ENCODE assay signal across 23 cellular contexts in genomic region chr17:82085031-82085861, GRCh38. TPM values are rescaled to one million over a fixed set of nuclear protein-coding genes. Genes with fewer than 3 reads are reported as not detected.
DNase-seq lines count a peak whose midpoint lies in the region; ATAC-seq, FAIRE-seq and TF ChIP-seq lines count a peak whose summit lies in the region.
"Had no signal": no experiment of that assay in that cellular context is flagged by ENCODE, and none has a peak within 500 bp of the region (broad histone marks: within the 10 kb centered on the region; RNA-seq: fewer than 3 reads in every experiment).

No MANE protein-coding gene starts in this region.

- no peak for ATAC-seq in HepG2
- no peak for ATAC-seq in HG03175 (IDR thresholded peaks at IDR 0.05; ENCODE audit: unreplicated experiment)
- no peak for ATAC-seq in left lobe of liver
- ATAC-seq: HCT116 had no signal

- peaks cover 10% of the 10 kb centered on the region for H3K79me2 ChIP-seq in HepG2 (ENCODE audit: insufficient read depth, low read length)

- intact Hi-C loops in HepG2 (cut with micrococcal nuclease; ENCODE audit: unreplicated experiment), result no loop called here

- WGBS in HepG2 (ENCODE audit: low lambda C conversion rate), result 97% methylated on average over 26 of the region's 49 CpGs

- H3K36me3 ChIP-seq in GM06990 (ENCODE audit: control insufficient read depth, insufficient read depth, low read length) (peaks cover 73% of the 10 kb centered on the region), HepG2 (replicated peaks in 1 of 2; ENCODE audit: control insufficient read depth in 1 of 2, insufficient read depth in 2 of 2, low read length in 2 of 2) (peaks cover 88 to 99% of the 10 kb centered on the region in 2 experiments)

- no peak overlapping the region for H3K9ac ChIP-seq in HepG2 (ENCODE audit: insufficient read depth, low read depth, low read length)

- TF ChIP-seq RAD21 in HepG2 (CRISPR knock-in tag; IDR thresholded peaks at IDR 0.05), result no peak

- in situ Hi-C loops in HepG2 (cut with HindIII; ENCODE audit: extremely low pct_ligation_motif_present, low pct_unique_long_range_greater_than_20kb), result no loop called here

- no peak overlapping the region for H3K4me2 ChIP-seq in HepG2 (ENCODE audit: low read depth, low read length)

- TF ChIP-seq EP300 in HepG2 (IDR thresholded peaks at IDR 0.05; ENCODE audit: low read depth in 2 of 2, low read length in 2 of 2) (no peak), HepG2 (CRISPR knock-in tag; IDR thresholded peaks at IDR 0.05; ENCODE audit: borderline replicate concordance) (no peak)

- CTCF ChIA-PET in HepG2 (lab: Yijun Ruan, JAX; ENCODE audit: low intra/inter-chr PET ratio, low total read pairs), result no interaction called here

- no peaks in the 10 kb centered on the region for H3K4me1 ChIP-seq in HepG2 (ENCODE audit: insufficient read depth, low read length)
- H3K4me1 ChIP-seq: BE2C had no signal

- no TSS peak for BruUV-seq in HepG2 (replicated peaks; lab: Mats Ljungman, UMichigan)

- H3K4me3 ChIP-seq in GM06990 (replicated peaks; ENCODE audit: low read depth, low read length), result no peak overlapping the region
- H3K4me3 ChIP-seq in HepG2 (replicated peaks in 1 of 3; ENCODE audit: insufficient read depth in 1 of 3, low read depth in 2 of 3, low read length in 3 of 3), result no peak overlapping the region

- H3K27ac ChIP-seq in HepG2 (ENCODE audit: extremely low read length, insufficient read depth, low read length), result no peak overlapping the region
- H3K27ac ChIP-seq: HL-60 had no signal

- H3K27me3 ChIP-seq in GM06990 (replicated peaks; ENCODE audit: control insufficient read depth, insufficient read depth, low read length) (no peaks in the 10 kb centered on the region), HepG2 (ENCODE audit: control insufficient read depth in 1 of 2, insufficient read depth in 2 of 2, low read length in 2 of 2) (no peaks in the 10 kb centered on the region)
- H3K27me3 ChIP-seq: BE2C had no signal

- H4K20me1 ChIP-seq in HepG2 (ENCODE audit: insufficient read depth, low read length), result peaks cover 79% of the 10 kb centered on the region

- H2AFZ ChIP-seq in HepG2 (ENCODE audit: low read length), result no peak overlapping the region

- no peak for FAIRE-seq in HepG2 (lab: Jason Lieb, UNC)
- FAIRE-seq: A204.1, G401.6, GM12892 had no signal

- H3K9me3 ChIP-seq in HepG2 (ENCODE audit: low read length), result no peaks in the 10 kb centered on the region
- H3K9me3 ChIP-seq: BE2C had no signal

- DNase-seq in GM06990 (ENCODE audit: extremely low read depth, insufficient read length) (peak; percentile 12), HepG2 (ENCODE audit: low spot score) (no peak), NCI-H187 (lab: John Stamatoyannopoulos, UW) (no peak), NCI-H2029 (lab: John Stamatoyannopoulos, UW) (no peak), left lobe of liver (ENCODE audit: low spot score) (no peak)
- DNase-seq: ACHN; BE2C; C1 segment of cervical spinal cord; CD4-positive, CD25-positive, alpha-beta regulatory T cell; CD8-positive, alpha-beta memory T cell; COR-L47; GOT3; H7; IMR-90; KG1 had no signal

- peak; percentile 18 for TF ChIP-seq POLR2A in GM15510 (IDR thresholded peaks at IDR 0.05; ENCODE audit: borderline replicate concordance, extremely low read depth, insufficient read length)
- TF ChIP-seq POLR2A in HepG2 (IDR thresholded peaks at IDR 0.05; ENCODE audit: insufficient read depth in 1 of 2, low read depth in 2 of 2, low read length in 2 of 2), result peak in 1 of 2 experiments; percentile 24; a peak in 1 of 4 replicates

- TF ChIP-seq CTCF in GM06990 (IDR thresholded peaks at IDR 0.05; ENCODE audit: insufficient read depth, low read length, poor library complexity, severe bottlenecking) (no peak), HepG2 (CRISPR knock-in tag; IDR thresholded peaks at IDR 0.05) (no peak)

- POLR2A ChIA-PET in HepG2 (lab: Yijun Ruan, JAX), result interaction anchor here (2.5 kb wide), 1 partner anchor 21 kb away, joined by 7 read pairs; no protein-coding TSS in a partner anchor

RNA-seq across cellular contexts. Expression of gene FASN, which starts 12.8 kb away (rescaled TPM):
- polyA plus RNA-seq in PFSK-1 (2012; ENCODE audit: insufficient read length, low read depth), result 420 TPM
- total RNA-seq in HepG2 (2016; rRNA removed; fragmentation: Illumina TruSeq; extraction: Trizol) (101 and 192 TPM in 2 replicates), left lobe of liver (267 TPM)
- total RNA-seq in HepG2 (2016; cell fraction: cytosol; rRNA removed; fragmentation: Illumina TruSeq; extraction: Trizol; ENCODE audit: low read depth), result 28.4 and 29.9 TPM in 2 replicates
- total RNA-seq in HepG2 (2016; cell fraction: insoluble cytoplasmic fraction; rRNA removed; fragmentation: Illumina TruSeq; extraction: Trizol), result 118 and 157 TPM in 2 replicates
- total RNA-seq in HepG2 (2016; cell fraction: membrane; rRNA removed; fragmentation: Illumina TruSeq; extraction: Trizol), result 63.2 and 68.3 TPM in 2 replicates
- 147 and 173 TPM in 2 replicates for total RNA-seq in HepG2 (2016; cell fraction: nucleus; rRNA removed; fragmentation: Illumina TruSeq; extraction: Trizol)
- 51.7 and 92.4 TPM in 2 replicates for polyA plus RNA-seq in HepG2 (2011; rRNA removed)
- polyA plus RNA-seq in HepG2 (2011; cell fraction: cytosol; rRNA removed), result 62.2 and 67.6 TPM in 2 replicates
- 516 and 545 TPM in 2 replicates for polyA plus RNA-seq in HepG2 (2011; cell fraction: nucleus; rRNA removed)
- 163 and 245 TPM in 2 replicates for polyA plus RNA-seq in HepG2 (2012)
- 24.8 and 25.4 TPM in 2 replicates for polyA plus RNA-seq in HepG2 (2016; cell fraction: cytosol; fragmentation: Illumina TruSeq; extraction: Trizol; ENCODE audit: low read depth)
- polyA plus RNA-seq in HepG2 (2016; cell fraction: insoluble cytoplasmic fraction; fragmentation: Illumina TruSeq; extraction: Trizol; ENCODE audit: low read depth), result 209 and 303 TPM in 2 replicates
- polyA plus RNA-seq in HepG2 (2016; cell fraction: membrane; fragmentation: Illumina TruSeq; extraction: Trizol; ENCODE audit: low read depth), result 52.3 and 61.0 TPM in 2 replicates
- polyA plus RNA-seq in HepG2 (2016; cell fraction: nucleus; fragmentation: Illumina TruSeq; extraction: Trizol; ENCODE audit: insufficient read depth, low read depth), result 501 and 529 TPM in 2 replicates
- 35.6 and 241 TPM in 2 replicates for polyA minus RNA-seq in HepG2 (2011; rRNA and poly(A)+ RNA removed; ENCODE audit: low replicate concordance)
- polyA minus RNA-seq in HepG2 (2011; cell fraction: cytosol; rRNA and poly(A)+ RNA removed), result 226 and 344 TPM in 2 replicates
- polyA minus RNA-seq in HepG2 (2011; cell fraction: nucleus; rRNA and poly(A)+ RNA removed), result 97.7 and 151 TPM in 2 replicates

RNA-seq across cellular contexts. Expression of gene DUS1L, which starts 19.6 kb away (rescaled TPM):
- 273 TPM for polyA plus RNA-seq in PFSK-1 (2012; ENCODE audit: insufficient read length, low read depth)
- total RNA-seq in HepG2 (2016; rRNA removed; fragmentation: Illumina TruSeq; extraction: Trizol) (67.9 and 109 TPM in 2 replicates), left lobe of liver (121 TPM)
- total RNA-seq in HepG2 (2016; cell fraction: cytosol; rRNA removed; fragmentation: Illumina TruSeq; extraction: Trizol; ENCODE audit: low read depth), result 206 and 220 TPM in 2 replicates
- total RNA-seq in HepG2 (2016; cell fraction: insoluble cytoplasmic fraction; rRNA removed; fragmentation: Illumina TruSeq; extraction: Trizol), result 58.4 and 113 TPM in 2 replicates
- total RNA-seq in HepG2 (2016; cell fraction: membrane; rRNA removed; fragmentation: Illumina TruSeq; extraction: Trizol), result 268 and 276 TPM in 2 replicates
- total RNA-seq in HepG2 (2016; cell fraction: nucleus; rRNA removed; fragmentation: Illumina TruSeq; extraction: Trizol), result 69.9 and 102 TPM in 2 replicates
- 81.0 and 108 TPM in 2 replicates for polyA plus RNA-seq in HepG2 (2011; rRNA removed)
- polyA plus RNA-seq in HepG2 (2011; cell fraction: cytosol; rRNA removed), result 64.5 and 97.7 TPM in 2 replicates
- polyA plus RNA-seq in HepG2 (2011; cell fraction: nucleus; rRNA removed), result 583 and 668 TPM in 2 replicates
- polyA plus RNA-seq in HepG2 (2012), result 82.7 and 123 TPM in 2 replicates
- polyA plus RNA-seq in HepG2 (2016; cell fraction: cytosol; fragmentation: Illumina TruSeq; extraction: Trizol; ENCODE audit: low read depth), result 353 and 384 TPM in 2 replicates
- 138 and 172 TPM in 2 replicates for polyA plus RNA-seq in HepG2 (2016; cell fraction: insoluble cytoplasmic fraction; fragmentation: Illumina TruSeq; extraction: Trizol; ENCODE audit: low read depth)
- polyA plus RNA-seq in HepG2 (2016; cell fraction: membrane; fragmentation: Illumina TruSeq; extraction: Trizol; ENCODE audit: low read depth), result 444 and 521 TPM in 2 replicates
- polyA plus RNA-seq in HepG2 (2016; cell fraction: nucleus; fragmentation: Illumina TruSeq; extraction: Trizol; ENCODE audit: insufficient read depth, low read depth), result 330 and 339 TPM in 2 replicates
- 47.0 and 79.2 TPM in 2 replicates for polyA minus RNA-seq in HepG2 (2011; rRNA and poly(A)+ RNA removed; ENCODE audit: low replicate concordance)
- polyA minus RNA-seq in HepG2 (2011; cell fraction: cytosol; rRNA and poly(A)+ RNA removed), result 31.7 and 34.4 TPM in 2 replicates
- 85.7 and 87.9 TPM in 2 replicates for polyA minus RNA-seq in HepG2 (2011; cell fraction: nucleus; rRNA and poly(A)+ RNA removed)

RNA-seq across cellular contexts. Expression of gene GPS1, which starts 33.5 kb away (rescaled TPM):
- 422 TPM for polyA plus RNA-seq in PFSK-1 (2012; ENCODE audit: insufficient read length, low read depth)
- total RNA-seq in HepG2 (2016; rRNA removed; fragmentation: Illumina TruSeq; extraction: Trizol), result 106 and 124 TPM in 2 replicates
- total RNA-seq in HepG2 (2016; cell fraction: cytosol; rRNA removed; fragmentation: Illumina TruSeq; extraction: Trizol; ENCODE audit: low read depth), result 87.3 and 88.2 TPM in 2 replicates
- total RNA-seq in HepG2 (2016; cell fraction: insoluble cytoplasmic fraction; rRNA removed; fragmentation: Illumina TruSeq; extraction: Trizol), result 99.7 and 134 TPM in 2 replicates
- 96.5 and 111 TPM in 2 replicates for total RNA-seq in HepG2 (2016; cell fraction: membrane; rRNA removed; fragmentation: Illumina TruSeq; extraction: Trizol)
- total RNA-seq in HepG2 (2016; cell fraction: nucleus; rRNA removed; fragmentation: Illumina TruSeq; extraction: Trizol), result 89.5 and 106 TPM in 2 replicates
- polyA plus RNA-seq in HepG2 (2011; rRNA removed), result 128 and 161 TPM in 2 replicates
- 107 and 157 TPM in 2 replicates for polyA plus RNA-seq in HepG2 (2011; cell fraction: cytosol; rRNA removed)
- polyA plus RNA-seq in HepG2 (2011; cell fraction: nucleus; rRNA removed), result 389 and 467 TPM in 2 replicates
- polyA plus RNA-seq in HepG2 (2012), result 102 and 120 TPM in 2 replicates
- 96.5 and 102 TPM in 2 replicates for polyA plus RNA-seq in HepG2 (2016; cell fraction: cytosol; fragmentation: Illumina TruSeq; extraction: Trizol; ENCODE audit: low read depth)
- polyA plus RNA-seq in HepG2 (2016; cell fraction: insoluble cytoplasmic fraction; fragmentation: Illumina TruSeq; extraction: Trizol; ENCODE audit: low read depth), result 120 and 146 TPM in 2 replicates
- 103 and 104 TPM in 2 replicates for polyA plus RNA-seq in HepG2 (2016; cell fraction: membrane; fragmentation: Illumina TruSeq; extraction: Trizol; ENCODE audit: low read depth)
- polyA plus RNA-seq in HepG2 (2016; cell fraction: nucleus; fragmentation: Illumina TruSeq; extraction: Trizol; ENCODE audit: insufficient read depth, low read depth), result 225 and 229 TPM in 2 replicates
- polyA minus RNA-seq in HepG2 (2011; rRNA and poly(A)+ RNA removed; ENCODE audit: low replicate concordance), result 182 and 265 TPM in 2 replicates
- polyA minus RNA-seq in HepG2 (2011; cell fraction: cytosol; rRNA and poly(A)+ RNA removed), result 76.6 and 80.3 TPM in 2 replicates
- polyA minus RNA-seq in HepG2 (2011; cell fraction: nucleus; rRNA and poly(A)+ RNA removed), result 60.2 and 61.0 TPM in 2 replicates
- total RNA-seq in left lobe of liver, result 84.1 TPM

RNA-seq across cellular contexts. Expression of gene RFNG, which starts 33.6 kb away (rescaled TPM):
- 114 TPM for polyA plus RNA-seq in PFSK-1 (2012; ENCODE audit: insufficient read length, low read depth)
- total RNA-seq in HepG2 (2016; rRNA removed; fragmentation: Illumina TruSeq; extraction: Trizol) (27.8 and 64.0 TPM in 2 replicates), left lobe of liver (45.8 TPM)
- 72.5 and 73.8 TPM in 2 replicates for total RNA-seq in HepG2 (2016; cell fraction: cytosol; rRNA removed; fragmentation: Illumina TruSeq; extraction: Trizol; ENCODE audit: low read depth)
- total RNA-seq in HepG2 (2016; cell fraction: insoluble cytoplasmic fraction; rRNA removed; fragmentation: Illumina TruSeq; extraction: Trizol), result 23.6 and 61.0 TPM in 2 replicates
- 95.0 and 98.0 TPM in 2 replicates for total RNA-seq in HepG2 (2016; cell fraction: membrane; rRNA removed; fragmentation: Illumina TruSeq; extraction: Trizol)
- total RNA-seq in HepG2 (2016; cell fraction: nucleus; rRNA removed; fragmentation: Illumina TruSeq; extraction: Trizol), result 53.3 and 60.7 TPM in 2 replicates
- 61.4 and 90.6 TPM in 2 replicates for polyA plus RNA-seq in HepG2 (2011; rRNA removed)
- polyA plus RNA-seq in HepG2 (2011; cell fraction: cytosol; rRNA removed), result 36.1 and 62.0 TPM in 2 replicates
- polyA plus RNA-seq in HepG2 (2011; cell fraction: nucleus; rRNA removed), result 548 and 733 TPM in 2 replicates
- polyA plus RNA-seq in HepG2 (2012), result 60.9 and 71.7 TPM in 2 replicates
- polyA plus RNA-seq in HepG2 (2016; cell fraction: cytosol; fragmentation: Illumina TruSeq; extraction: Trizol; ENCODE audit: low read depth), result 106 and 121 TPM in 2 replicates
- 35.7 and 47.7 TPM in 2 replicates for polyA plus RNA-seq in HepG2 (2016; cell fraction: insoluble cytoplasmic fraction; fragmentation: Illumina TruSeq; extraction: Trizol; ENCODE audit: low read depth)
- 128 and 132 TPM in 2 replicates for polyA plus RNA-seq in HepG2 (2016; cell fraction: membrane; fragmentation: Illumina TruSeq; extraction: Trizol; ENCODE audit: low read depth)
- polyA plus RNA-seq in HepG2 (2016; cell fraction: nucleus; fragmentation: Illumina TruSeq; extraction: Trizol; ENCODE audit: insufficient read depth, low read depth), result 227 and 229 TPM in 2 replicates
- polyA minus RNA-seq in HepG2 (2011; rRNA and poly(A)+ RNA removed; ENCODE audit: low replicate concordance), result 12.3 and 58.2 TPM in 2 replicates
- polyA minus RNA-seq in HepG2 (2011; cell fraction: cytosol; rRNA and poly(A)+ RNA removed), result 21.9 and 29.0 TPM in 2 replicates
- 29.7 and 35.9 TPM in 2 replicates for polyA minus RNA-seq in HepG2 (2011; cell fraction: nucleus; rRNA and poly(A)+ RNA removed)

RNA-seq across cellular contexts. Expression of gene DCXR, which starts 47.7 kb away (rescaled TPM):
- 340 TPM for polyA plus RNA-seq in PFSK-1 (2012; ENCODE audit: insufficient read length, low read depth)
- total RNA-seq in HepG2 (2016; rRNA removed; fragmentation: Illumina TruSeq; extraction: Trizol) (286 and 311 TPM in 2 replicates), left lobe of liver (1,477 TPM)
- 275 and 353 TPM in 2 replicates for total RNA-seq in HepG2 (2016; cell fraction: cytosol; rRNA removed; fragmentation: Illumina TruSeq; extraction: Trizol; ENCODE audit: low read depth)
- total RNA-seq in HepG2 (2016; cell fraction: insoluble cytoplasmic fraction; rRNA removed; fragmentation: Illumina TruSeq; extraction: Trizol), result 302 and 321 TPM in 2 replicates
- 228 and 297 TPM in 2 replicates for total RNA-seq in HepG2 (2016; cell fraction: membrane; rRNA removed; fragmentation: Illumina TruSeq; extraction: Trizol)
- total RNA-seq in HepG2 (2016; cell fraction: nucleus; rRNA removed; fragmentation: Illumina TruSeq; extraction: Trizol), result 132 and 152 TPM in 2 replicates
- polyA plus RNA-seq in HepG2 (2011; rRNA removed), result 287 and 290 TPM in 2 replicates
- polyA plus RNA-seq in HepG2 (2011; cell fraction: cytosol; rRNA removed), result 253 and 424 TPM in 2 replicates
- polyA plus RNA-seq in HepG2 (2011; cell fraction: nucleus; rRNA removed), result 645 and 737 TPM in 2 replicates
- polyA plus RNA-seq in HepG2 (2012), result 190 and 266 TPM in 2 replicates
- 398 and 426 TPM in 2 replicates for polyA plus RNA-seq in HepG2 (2016; cell fraction: cytosol; fragmentation: Illumina TruSeq; extraction: Trizol; ENCODE audit: low read depth)
- 296 and 330 TPM in 2 replicates for polyA plus RNA-seq in HepG2 (2016; cell fraction: insoluble cytoplasmic fraction; fragmentation: Illumina TruSeq; extraction: Trizol; ENCODE audit: low read depth)
- 308 and 335 TPM in 2 replicates for polyA plus RNA-seq in HepG2 (2016; cell fraction: membrane; fragmentation: Illumina TruSeq; extraction: Trizol; ENCODE audit: low read depth)
- 280 and 299 TPM in 2 replicates for polyA plus RNA-seq in HepG2 (2016; cell fraction: nucleus; fragmentation: Illumina TruSeq; extraction: Trizol; ENCODE audit: insufficient read depth, low read depth)
- polyA minus RNA-seq in HepG2 (2011; rRNA and poly(A)+ RNA removed; ENCODE audit: low replicate concordance), result 73.9 and 172 TPM in 2 replicates
- polyA minus RNA-seq in HepG2 (2011; cell fraction: cytosol; rRNA and poly(A)+ RNA removed), result 52.1 and 74.6 TPM in 2 replicates
- polyA minus RNA-seq in HepG2 (2011; cell fraction: nucleus; rRNA and poly(A)+ RNA removed), result 61.5 and 67.5 TPM in 2 replicates
